In genomic region chr14:91078095-91078737, GRCh38 we compare ENCODE assay signal across 1 cellular context.
TF ChIP-seq lines count a peak whose summit lies in the region.

No MANE protein-coding gene starts in this region.

TF ChIP-seq in GM12878, 131 proteins besides CTCF, POLR2A, EP300 and RAD21 (continued from another document):
- no peak for TF ChIP-seq POLR2AphosphoS2 (IDR thresholded peaks at IDR 0.05; ENCODE audit: low read depth, low read length)
- no peak for TF ChIP-seq RFX5 (IDR thresholded peaks at IDR 0.05; ENCODE audit: low read depth, low read length)
- no peak for TF ChIP-seq ZNF274 (IDR thresholded peaks at IDR 0.05; ENCODE audit: insufficient read depth, insufficient read length)
- 0 out of 2 replicates have a peak, but pooled peaks have one; percentile 28 for TF ChIP-seq GABPA (IDR thresholded peaks at IDR 0.05; ENCODE audit: low read depth)
- no peak for TF ChIP-seq ZNF384 (IDR thresholded peaks at IDR 0.05; ENCODE audit: borderline replicate concordance, low read depth, low read length)
- TF ChIP-seq PML (IDR thresholded peaks at IDR 0.05; ENCODE audit: low read length): no peak; the same call in 1 of the 2 replicates
- peak; percentile 67 for TF ChIP-seq ZNF24 (IDR thresholded peaks at IDR 0.05)
- peak; percentile 67; the same call in 1 of the 2 replicates for TF ChIP-seq DPF2 (IDR thresholded peaks at IDR 0.05)
- no peak for TF ChIP-seq SIX5 (IDR thresholded peaks at IDR 0.05; ENCODE audit: low read depth, low read length, severe bottlenecking)
- TF ChIP-seq RBBP5 (conservative IDR thresholded peaks at IDR 0.05): no peak
- TF ChIP-seq HDAC6 (IDR thresholded peaks at IDR 0.05; ENCODE audit: unreplicated experiment): no peak
- TF ChIP-seq SREBF1 (IDR thresholded peaks at IDR 0.05; ENCODE audit: low read length): no peak
- peak; percentile 88; the same call in 1 of the 2 replicates for TF ChIP-seq FOXM1 (IDR thresholded peaks at IDR 0.05; ENCODE audit: low read depth, low read length)
- TF ChIP-seq CEBPB (IDR thresholded peaks at IDR 0.05; ENCODE audit: borderline replicate concordance in 1 of 2, low read depth in 2 of 2, low read length in 2 of 2): peak in 1 of 2 experiments; percentile 89; a peak in 1 of 4 replicates
- no peak for TF ChIP-seq USF2 (IDR thresholded peaks at IDR 0.05; ENCODE audit: borderline replicate concordance, low read depth, low read length)
- no peak for TF ChIP-seq HDGF (IDR thresholded peaks at IDR 0.05)
- TF ChIP-seq POU2F2 (IDR thresholded peaks at IDR 0.05; ENCODE audit: borderline replicate concordance, low read depth, low read length): no peak
- TF ChIP-seq EED (IDR thresholded peaks at IDR 0.05; ENCODE audit: low read depth): no peak; the same call in 1 of the 2 replicates
- no peak; the same call in 1 of the 2 replicates for TF ChIP-seq ZNF592 (IDR thresholded peaks at IDR 0.05)
